In the genomic region with DNA sequence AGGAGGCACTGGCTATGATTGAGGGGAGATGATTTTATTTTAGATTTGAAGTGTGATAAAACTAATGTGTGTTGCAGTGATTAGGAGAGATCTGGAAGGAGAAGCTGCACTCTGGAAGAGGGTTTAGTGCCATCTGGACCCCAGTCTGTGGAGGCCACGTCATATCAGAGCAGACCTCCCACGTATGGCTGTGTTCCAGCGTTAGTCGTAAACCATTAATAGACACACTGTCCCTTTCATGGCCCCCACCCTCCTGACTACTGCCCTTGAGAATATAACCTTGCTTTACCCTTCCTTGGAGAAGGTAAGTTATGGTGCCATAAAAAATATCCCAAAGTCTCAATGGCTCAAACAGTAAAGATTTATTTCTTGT, we compare ENCODE assay signal across 29 cellular contexts. TPM values are rescaled to one million over a fixed set of nuclear protein-coding genes. Genes with fewer than 3 reads are reported as not detected.
DNase-seq lines count a peak whose midpoint lies in the region; ATAC-seq and TF ChIP-seq lines count a peak whose summit lies in the region.
"Had no signal": no experiment of that assay in that cellular context is flagged by ENCODE, and none has a peak within 500 bp of the region (broad histone marks: within the 10 kb centered on the region; RNA-seq: fewer than 3 reads in every experiment).

No MANE protein-coding gene starts in this region.

- CTCF ChIA-PET in activated CD4-positive, alpha-beta T cell treated with anti-CD3 and anti-CD28 coated beads, Interleukin-2, amount 10 ng/mL, durations not matched to agents 7 days and 5 days (lab: Charles Lee) = no interaction called here
- CTCF ChIA-PET in MCF 10A (lab: Yijun Ruan, JAX) = interaction anchor here (0.7 kb wide), 1 partner anchor 26 kb away, joined by 3 read pairs; no protein-coding TSS in a partner anchor

- no peak overlapping the region for H3K4me3 Mint-ChIP-seq in activated CD4-positive, alpha-beta T cell treated with anti-CD3 and anti-CD28 coated beads, Interleukin-2, amount 10 ng/mL, durations not matched to agents 7 days and 5 days
- no peak overlapping the region for H3K4me3 Mint-ChIP-seq in MCF 10A (ENCODE audit: unreplicated experiment)
- H3K4me3 Mint-ChIP-seq: activated CD8-positive, alpha-beta T cell treated with anti-CD3 and anti-CD28 coated beads for 36 hours; activated T-helper 17 cell treated with anti-CD3 and anti-CD28 coated beads, Interleukin-2, amount 50 U/mL, for 72 hours; CD4-positive, CD25-positive, alpha-beta regulatory T cell; stimulated activated effector memory CD8-positive, alpha-beta T cell treated with anti-CD3 and anti-CD28 coated beads, Interleukin-12 subunit alpha, Interleukin-12 subunit beta, amount 100 ng/mL, for 72 hours had no signal

- H3K4me1 ChIP-seq in body of pancreas = peaks cover 25% of the 10 kb centered on the region
- H3K4me1 ChIP-seq: breast epithelium, right atrium auricular region, SJSA1 had no signal

- peaks cover 19% of the 10 kb centered on the region for H3K4me1 Mint-ChIP-seq in activated CD4-positive, alpha-beta T cell treated with anti-CD3 and anti-CD28 coated beads, Interleukin-2, amount 10 ng/mL, durations not matched to agents 7 days and 5 days
- peaks cover 5% of the 10 kb centered on the region for H3K4me1 Mint-ChIP-seq in MCF 10A (ENCODE audit: insufficient read depth, unreplicated experiment)

- no peaks in the 10 kb centered on the region for H3K36me3 ChIP-seq in body of pancreas (replicated peaks in 1 of 2; ENCODE audit: insufficient read depth in 1 of 2, low read depth in 2 of 2)
- H3K36me3 ChIP-seq: breast epithelium, heart right ventricle, right atrium auricular region, SJSA1, upper lobe of right lung had no signal

- peaks cover 5% of the 10 kb centered on the region for H3K27me3 Mint-ChIP-seq in activated CD4-positive, alpha-beta T cell treated with anti-CD3 and anti-CD28 coated beads, Interleukin-2, amount 10 ng/mL, durations not matched to agents 7 days and 5 days
- H3K27me3 Mint-ChIP-seq in MCF 10A (ENCODE audit: insufficient read depth, unreplicated experiment) = peaks cover 37% of the 10 kb centered on the region
- H3K27me3 Mint-ChIP-seq: activated CD8-positive, alpha-beta T cell treated with anti-CD3 and anti-CD28 coated beads for 36 hours; activated T-helper 17 cell treated with anti-CD3 and anti-CD28 coated beads, Interleukin-2, amount 50 U/mL, for 72 hours had no signal

- no peaks in the 10 kb centered on the region for H3K27me3 ChIP-seq in body of pancreas
- H3K27me3 ChIP-seq: breast epithelium, right atrium auricular region, SJSA1, upper lobe of right lung had no signal

- no peak overlapping the region for H3K4me3 ChIP-seq in body of pancreas
- H3K4me3 ChIP-seq: breast epithelium, heart right ventricle, right atrium auricular region, SJSA1, upper lobe of right lung had no signal

- ATAC-seq in GM19463 (IDR thresholded peaks at IDR 0.05; ENCODE audit: unreplicated experiment) (peak; percentile 61), body of pancreas (peak; percentile 49)
- ATAC-seq: activated CD8-positive, alpha-beta T cell treated with anti-CD3 and anti-CD28 coated beads for 36 hours; HCT116; heart right ventricle; upper lobe of right lung had no signal

- H3K27ac Mint-ChIP-seq in activated CD4-positive, alpha-beta T cell treated with anti-CD3 and anti-CD28 coated beads, Interleukin-2, amount 10 ng/mL, durations not matched to agents 7 days and 5 days = no peak overlapping the region
- H3K27ac Mint-ChIP-seq in MCF 10A (ENCODE audit: low read depth, unreplicated experiment) = no peak overlapping the region
- H3K27ac Mint-ChIP-seq: activated CD8-positive, alpha-beta T cell treated with anti-CD3 and anti-CD28 coated beads for 36 hours; activated T-helper 17 cell treated with anti-CD3 and anti-CD28 coated beads, Interleukin-2, amount 50 U/mL, for 72 hours; CD4-positive, CD25-positive, alpha-beta regulatory T cell had no signal

- DNase-seq in NCI-H446 treated with DMSO at 0.1 percent for 48 hours (lab: John Stamatoyannopoulos, UW) = peak; percentile 78
- DNase-seq in body of pancreas = peak in 1 of 4 donors; percentile 9
- no peak for DNase-seq in substantia nigra (lab: John Stamatoyannopoulos, UW)
- DNase-seq in activated CD4-positive, alpha-beta T cell treated with anti-CD3 and anti-CD28 coated beads, Interleukin-2, amount 10 ng/mL, durations not matched to agents 7 days and 5 days = no peak
- DNase-seq in NCI-H748 (lab: John Stamatoyannopoulos, UW; ENCODE audit: unreplicated experiment) = no peak
- no peak for DNase-seq in MCF 10A (ENCODE audit: unreplicated experiment)
- DNase-seq: activated CD4-positive, alpha-beta T cell treated with anti-CD3 and anti-CD28 coated beads for 1 hour; activated CD8-positive, alpha-beta T cell treated with anti-CD3 and anti-CD28 coated beads for 36 hours; activated naive CD4-positive, alpha-beta T cell treated with anti-CD3 and anti-CD28 coated beads, Interleukin-2, amount 50 U/mL, for 16 hours; amygdala; CD4-positive, CD25-positive, alpha-beta regulatory T cell; effector CD8-positive, alpha-beta T cell; erythroblast; heart right ventricle; mammary epithelial cell; NCI-H1436 treated with DMSO at 0.1 percent for 48 hours; NCI-H69; RPMI8226; stimulated activated CD4-positive, alpha-beta T cell treated with anti-CD3 and anti-CD28 coated beads, Interleukin-4, amount 100 ng/mL, for 24 hours; upper lobe of right lung had no signal

- peaks cover 5% of the 10 kb centered on the region for H3K36me3 Mint-ChIP-seq in activated CD4-positive, alpha-beta T cell treated with anti-CD3 and anti-CD28 coated beads, Interleukin-2, amount 10 ng/mL, durations not matched to agents 7 days and 5 days (ENCODE audit: low read depth)
- H3K36me3 Mint-ChIP-seq in MCF 10A (ENCODE audit: insufficient read depth, unreplicated experiment) = no peaks in the 10 kb centered on the region
- H3K36me3 Mint-ChIP-seq: CD4-positive, CD25-positive, alpha-beta regulatory T cell; stimulated activated effector memory CD8-positive, alpha-beta T cell treated with anti-CD3 and anti-CD28 coated beads, Interleukin-12 subunit alpha, Interleukin-12 subunit beta, amount 100 ng/mL, for 72 hours had no signal

- TF ChIP-seq POLR2A in body of pancreas (IDR thresholded peaks at IDR 0.05) = no peak

- 48 to 53% methylated on average over 4 of the region's 4 CpGs for WGBS in body of pancreas, 2 donors

- TF ChIP-seq CTCF in body of pancreas (IDR thresholded peaks at IDR 0.05) (no peak), MCF 10A (IDR thresholded peaks at IDR 0.05; ENCODE audit: unreplicated experiment) (no peak)

- no TSS peak for BruUV-seq in MCF 10A (replicated peaks; lab: Mats Ljungman, UMichigan)

- H3K9me3 ChIP-seq in body of pancreas = no peaks in the 10 kb centered on the region
- H3K9me3 ChIP-seq: breast epithelium, heart right ventricle, right atrium auricular region, SJSA1, upper lobe of right lung had no signal

- intact Hi-C loops in body of pancreas (cut with DNase I) (no loop called here), MCF 10A (cut with micrococcal nuclease) (no loop called here)

- POLR2A ChIA-PET in activated CD4-positive, alpha-beta T cell treated with anti-CD3 and anti-CD28 coated beads, Interleukin-2, amount 10 ng/mL, durations not matched to agents 7 days and 5 days (lab: Charles Lee) = no interaction called here
- POLR2A ChIA-PET in MCF 10A (lab: Yijun Ruan, JAX) = interaction anchor here (0.6 kb wide), 1 partner anchor 15 kb away, joined by 3 read pairs; no protein-coding TSS in a partner anchor

- H3K27ac ChIP-seq in body of pancreas (no peak overlapping the region), substantia nigra (ENCODE audit: low read depth, low read length, poor library complexity, severe bottlenecking) (no peak overlapping the region)
- H3K27ac ChIP-seq: breast epithelium, heart right ventricle, KMS-11, parathyroid adenoma, right atrium auricular region, SJSA1, upper lobe of right lung had no signal

- no peaks in the 10 kb centered on the region for H3K9me3 Mint-ChIP-seq in activated CD4-positive, alpha-beta T cell treated with anti-CD3 and anti-CD28 coated beads, Interleukin-2, amount 10 ng/mL, durations not matched to agents 7 days and 5 days
- H3K9me3 Mint-ChIP-seq in MCF 10A (ENCODE audit: unreplicated experiment) = no peaks in the 10 kb centered on the region
- H3K9me3 Mint-ChIP-seq: activated CD8-positive, alpha-beta T cell treated with anti-CD3 and anti-CD28 coated beads for 36 hours; activated T-helper 17 cell treated with anti-CD3 and anti-CD28 coated beads, Interleukin-2, amount 50 U/mL, for 72 hours; CD4-positive, CD25-positive, alpha-beta regulatory T cell; stimulated activated effector memory CD8-positive, alpha-beta T cell treated with anti-CD3 and anti-CD28 coated beads, Interleukin-12 subunit alpha, Interleukin-12 subunit beta, amount 100 ng/mL, for 72 hours had no signal

RNA-seq across cellular contexts. Expression of a gene that starts 33.1 kb away (rescaled TPM):
- total RNA-seq in body of pancreas (1 to 10 TPM; 6.9 to 9.3 TPM), MCF 10A (2022) (2.1 and 3.6 TPM in 2 replicates)
- 1 to 10 TPM; 7.9 to 8.4 TPM for total RNA-seq in activated CD4-positive, alpha-beta T cell treated with anti-CD3 and anti-CD28 coated beads, Interleukin-2, amount 10 ng/mL, durations not matched to agents 7 days and 5 days
